Comparison of ENCODE assay signal across 8 cellular contexts in the genomic region with DNA sequence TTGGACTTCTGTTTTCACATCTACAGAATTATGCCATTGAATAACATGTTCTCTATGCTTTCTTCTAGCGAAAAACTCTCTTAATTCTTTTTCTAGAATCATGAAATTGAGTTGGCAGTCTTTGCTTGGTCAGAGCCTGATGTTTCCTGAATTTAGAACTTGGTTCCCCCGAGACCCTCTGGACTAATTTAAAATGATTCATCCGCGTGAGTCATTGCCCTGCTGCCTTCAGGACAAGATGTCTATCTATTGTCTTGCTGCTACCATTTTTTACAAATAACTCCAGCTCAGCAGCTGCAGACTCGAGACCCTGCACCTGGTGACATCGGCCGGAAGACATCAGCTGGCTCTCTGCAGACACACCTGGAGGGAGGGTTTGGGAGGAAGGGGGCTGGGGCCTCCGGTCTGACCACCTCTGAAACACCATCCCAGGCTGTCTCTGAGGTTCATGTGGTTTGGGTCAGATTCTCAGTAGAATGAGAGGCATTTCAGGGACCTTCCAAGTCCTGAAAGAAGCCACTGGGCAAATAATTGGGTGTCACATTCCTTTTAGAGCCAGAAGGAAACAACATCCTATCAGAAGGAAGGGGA. TPM values are rescaled to one million over a fixed set of nuclear protein-coding genes. Genes with fewer than 3 reads are reported as not detected.
A peak's percentile ranks its signal among the peaks of the same experiment; 100 is the strongest.
DNase-seq lines count a peak whose midpoint lies in the region; ATAC-seq and TF ChIP-seq lines count a peak whose summit lies in the region.

No MANE protein-coding gene starts in this region.

- POLR2A ChIA-PET in WTC11 (lab: Charles Lee) = interaction anchor here (1.5 kb wide), 1 partner anchor 21 kb away, joined by 6 read pairs; a partner anchor contains a TSS
- POLR2A ChIA-PET in naive thymus-derived CD8-positive, alpha-beta T cell (lab: Charles Lee) = interaction anchor here (1.2 to 8.7 kb wide), 2 partner anchors 23 to 31 kb away, joined by 3 to 222 read pairs; a partner anchor contains a TSS

- ATAC-seq in GM21723 (IDR thresholded peaks at IDR 0.05; ENCODE audit: unreplicated experiment) (peak; percentile 45), WTC11 (peak; percentile 37)
- ATAC-seq in naive thymus-derived CD8-positive, alpha-beta T cell = peak in 1 of 2 donors; percentile 13

- no peaks in the 10 kb centered on the region for H3K36me3 Mint-ChIP-seq in WTC11
- no peaks in the 10 kb centered on the region for H3K36me3 Mint-ChIP-seq in naive thymus-derived CD8-positive, alpha-beta T cell

- CTCF ChIA-PET in WTC11 (lab: Charles Lee) = no interaction called here

- H3K4me3 Mint-ChIP-seq in WTC11 = no peak overlapping the region
- H3K4me3 Mint-ChIP-seq in naive thymus-derived CD8-positive, alpha-beta T cell = peak overlapping the region in 9 of 10 donors; percentile 12 to 75 (median 64)

- H3K27ac Mint-ChIP-seq in WTC11 = peak overlapping the region; percentile 52
- peak overlapping the region in 8 of 10 donors; percentile 84 to 99 (median 97) for H3K27ac Mint-ChIP-seq in naive thymus-derived CD8-positive, alpha-beta T cell

- intact Hi-C loops in posterior cingulate gyrus (cut with DNase I) = no loop called here

- no peaks in the 10 kb centered on the region for H3K27me3 Mint-ChIP-seq in WTC11 (ENCODE audit: low read depth)
- no peaks in the 10 kb centered on the region for H3K27me3 Mint-ChIP-seq in naive thymus-derived CD8-positive, alpha-beta T cell

- H3K4me1 Mint-ChIP-seq in WTC11 = peaks cover 38% of the 10 kb centered on the region
- H3K4me1 Mint-ChIP-seq in naive thymus-derived CD8-positive, alpha-beta T cell = peaks cover 8 to 74% (median 54%) of the 10 kb centered on the region in 4 donors

- no peak for TF ChIP-seq CTCF in WTC11 (IDR thresholded peaks at IDR 0.05)

- DNase-seq in COR-L47 (lab: John Stamatoyannopoulos, UW) (peak; percentile 22), M059J (ENCODE audit: low read depth) (peak; percentile 81), WTC11 (ENCODE audit: low spot score) (no peak), dedifferentiated amniotic fluid mesenchymal stem cell (ENCODE audit: extremely low spot score) (peak; percentile 71), posterior cingulate gyrus (no peak), NCI-H226 (no peak)
- DNase-seq in naive thymus-derived CD8-positive, alpha-beta T cell = peak in 2 of 10 donors; percentile 48 to 72

- no peaks in the 10 kb centered on the region for H3K9me3 Mint-ChIP-seq in WTC11
- H3K9me3 Mint-ChIP-seq in naive thymus-derived CD8-positive, alpha-beta T cell = no peaks in the 10 kb centered on the region

TF ChIP-seq in WTC11, 78 proteins besides CTCF, POLR2A, EP300 and RAD21 (continues in another document):
- TF ChIP-seq, protein P1, sequence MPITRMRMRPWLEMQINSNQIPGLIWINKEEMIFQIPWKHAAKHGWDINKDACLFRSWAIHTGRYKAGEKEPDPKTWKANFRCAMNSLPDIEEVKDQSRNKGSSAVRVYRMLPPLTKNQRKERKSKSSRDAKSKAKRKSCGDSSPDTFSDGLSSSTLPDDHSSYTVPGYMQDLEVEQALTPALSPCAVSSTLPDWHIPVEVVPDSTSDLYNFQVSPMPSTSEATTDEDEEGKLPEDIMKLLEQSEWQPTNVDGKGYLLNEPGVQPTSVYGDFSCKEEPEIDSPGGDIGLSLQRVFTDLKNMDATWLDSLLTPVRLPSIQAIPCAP (CRISPR knock-in tag; IDR thresholded peaks at IDR 0.05) = no peak
- TF ChIP-seq ZNF121 (CRISPR knock-in tag; IDR thresholded peaks at IDR 0.05) (no peak), GTF2I (CRISPR knock-in tag; conservative IDR thresholded peaks at IDR 0.05) (no peak), CBFB (CRISPR knock-in tag; IDR thresholded peaks at IDR 0.05; ENCODE audit: low read depth) (no peak), GRHL2 (CRISPR knock-in tag; IDR thresholded peaks at IDR 0.05; ENCODE audit: insufficient replicate concordance, severe bottlenecking) (no peak), ZBTB21 (CRISPR knock-in tag; IDR thresholded peaks at IDR 0.05; ENCODE audit: borderline replicate concordance) (no peak), ETV6 (CRISPR knock-in tag; IDR thresholded peaks at IDR 0.05) (no peak), NR1H2 (CRISPR knock-in tag; IDR thresholded peaks at IDR 0.05) (no peak), EMX1 (CRISPR knock-in tag; IDR thresholded peaks at IDR 0.05) (no peak), OVOL2 (CRISPR knock-in tag; IDR thresholded peaks at IDR 0.05; ENCODE audit: borderline replicate concordance) (no peak), FOXK1 (CRISPR knock-in tag; IDR thresholded peaks at IDR 0.05) (no peak), SMAD3 (CRISPR knock-in tag; IDR thresholded peaks at IDR 0.05; ENCODE audit: borderline replicate concordance) (no peak), NR2C2 (CRISPR knock-in tag; IDR thresholded peaks at IDR 0.05) (no peak), TEAD4 (CRISPR knock-in tag; IDR thresholded peaks at IDR 0.05) (no peak)
- TF ChIP-seq, protein P2, sequence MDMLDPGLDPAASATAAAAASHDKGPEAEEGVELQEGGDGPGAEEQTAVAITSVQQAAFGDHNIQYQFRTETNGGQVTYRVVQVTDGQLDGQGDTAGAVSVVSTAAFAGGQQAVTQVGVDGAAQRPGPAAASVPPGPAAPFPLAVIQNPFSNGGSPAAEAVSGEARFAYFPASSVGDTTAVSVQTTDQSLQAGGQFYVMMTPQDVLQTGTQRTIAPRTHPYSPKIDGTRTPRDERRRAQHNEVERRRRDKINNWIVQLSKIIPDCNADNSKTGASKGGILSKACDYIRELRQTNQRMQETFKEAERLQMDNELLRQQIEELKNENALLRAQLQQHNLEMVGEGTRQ (CRISPR knock-in tag; IDR thresholded peaks at IDR 0.05) = no peak
- TF ChIP-seq, protein P3, sequence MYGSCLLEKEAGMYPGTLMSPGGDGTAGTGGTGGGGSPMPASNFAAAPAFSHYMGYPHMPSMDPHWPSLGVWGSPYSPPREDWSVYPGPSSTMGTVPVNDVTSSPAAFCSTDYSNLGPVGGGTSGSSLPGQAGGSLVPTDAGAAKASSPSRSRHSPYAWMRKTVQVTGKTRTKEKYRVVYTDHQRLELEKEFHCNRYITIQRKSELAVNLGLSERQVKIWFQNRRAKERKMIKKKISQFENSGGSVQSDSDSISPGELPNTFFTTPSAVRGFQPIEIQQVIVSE (CRISPR knock-in tag; IDR thresholded peaks at IDR 0.05; ENCODE audit: borderline replicate concordance) = no peak
- TF ChIP-seq, protein P4, sequence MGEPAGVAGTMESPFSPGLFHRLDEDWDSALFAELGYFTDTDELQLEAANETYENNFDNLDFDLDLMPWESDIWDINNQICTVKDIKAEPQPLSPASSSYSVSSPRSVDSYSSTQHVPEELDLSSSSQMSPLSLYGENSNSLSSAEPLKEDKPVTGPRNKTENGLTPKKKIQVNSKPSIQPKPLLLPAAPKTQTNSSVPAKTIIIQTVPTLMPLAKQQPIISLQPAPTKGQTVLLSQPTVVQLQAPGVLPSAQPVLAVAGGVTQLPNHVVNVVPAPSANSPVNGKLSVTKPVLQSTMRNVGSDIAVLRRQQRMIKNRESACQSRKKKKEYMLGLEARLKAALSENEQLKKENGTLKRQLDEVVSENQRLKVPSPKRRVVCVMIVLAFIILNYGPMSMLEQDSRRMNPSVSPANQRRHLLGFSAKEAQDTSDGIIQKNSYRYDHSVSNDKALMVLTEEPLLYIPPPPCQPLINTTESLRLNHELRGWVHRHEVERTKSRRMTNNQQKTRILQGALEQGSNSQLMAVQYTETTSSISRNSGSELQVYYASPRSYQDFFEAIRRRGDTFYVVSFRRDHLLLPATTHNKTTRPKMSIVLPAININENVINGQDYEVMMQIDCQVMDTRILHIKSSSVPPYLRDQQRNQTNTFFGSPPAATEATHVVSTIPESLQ (CRISPR knock-in tag; IDR thresholded peaks at IDR 0.05) = no peak
- TF ChIP-seq, protein P5, sequence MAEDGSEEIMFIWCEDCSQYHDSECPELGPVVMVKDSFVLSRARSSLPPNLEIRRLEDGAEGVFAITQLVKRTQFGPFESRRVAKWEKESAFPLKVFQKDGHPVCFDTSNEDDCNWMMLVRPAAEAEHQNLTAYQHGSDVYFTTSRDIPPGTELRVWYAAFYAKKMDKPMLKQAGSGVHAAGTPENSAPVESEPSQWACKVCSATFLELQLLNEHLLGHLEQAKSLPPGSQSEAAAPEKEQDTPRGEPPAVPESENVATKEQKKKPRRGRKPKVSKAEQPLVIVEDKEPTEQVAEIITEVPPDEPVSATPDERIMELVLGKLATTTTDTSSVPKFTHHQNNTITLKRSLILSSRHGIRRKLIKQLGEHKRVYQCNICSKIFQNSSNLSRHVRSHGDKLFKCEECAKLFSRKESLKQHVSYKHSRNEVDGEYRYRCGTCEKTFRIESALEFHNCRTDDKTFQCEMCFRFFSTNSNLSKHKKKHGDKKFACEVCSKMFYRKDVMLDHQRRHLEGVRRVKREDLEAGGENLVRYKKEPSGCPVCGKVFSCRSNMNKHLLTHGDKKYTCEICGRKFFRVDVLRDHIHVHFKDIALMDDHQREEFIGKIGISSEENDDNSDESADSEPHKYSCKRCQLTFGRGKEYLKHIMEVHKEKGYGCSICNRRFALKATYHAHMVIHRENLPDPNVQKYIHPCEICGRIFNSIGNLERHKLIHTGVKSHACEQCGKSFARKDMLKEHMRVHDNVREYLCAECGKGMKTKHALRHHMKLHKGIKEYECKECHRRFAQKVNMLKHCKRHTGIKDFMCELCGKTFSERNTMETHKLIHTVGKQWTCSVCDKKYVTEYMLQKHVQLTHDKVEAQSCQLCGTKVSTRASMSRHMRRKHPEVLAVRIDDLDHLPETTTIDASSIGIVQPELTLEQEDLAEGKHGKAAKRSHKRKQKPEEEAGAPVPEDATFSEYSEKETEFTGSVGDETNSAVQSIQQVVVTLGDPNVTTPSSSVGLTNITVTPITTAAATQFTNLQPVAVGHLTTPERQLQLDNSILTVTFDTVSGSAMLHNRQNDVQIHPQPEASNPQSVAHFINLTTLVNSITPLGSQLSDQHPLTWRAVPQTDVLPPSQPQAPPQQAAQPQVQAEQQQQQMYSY (CRISPR knock-in tag; IDR thresholded peaks at IDR 0.05) = no peak

RNA-seq across cellular contexts. Expression of a gene that starts 20.9 kb away (rescaled TPM):
- 4.8 and 9.9 TPM in 2 replicates for total RNA-seq in M059J (2014; rRNA removed; shearing (Covaris generic))
- 25.4 to 27.9 TPM (median 27.3 TPM) in 3 replicates for total RNA-seq in WTC11 (2021)
- total RNA-seq in naive thymus-derived CD8-positive, alpha-beta T cell = 100 to 1,000 TPM; 147 to 155 TPM
- polyA plus RNA-seq in naive thymus-derived CD8-positive, alpha-beta T cell = 100 to 1,000 TPM; 106 to 294 (median 115) TPM

Comparison
In these comparisons a context has a peak if more than half of its experiments do, and no peak if none do; other contexts are left out.
1. DNase-seq: peak in COR-L47 (single experiment), M059J (single experiment) and dedifferentiated amniotic fluid mesenchymal stem cell (single experiment); none in WTC11 (single experiment), posterior cingulate gyrus (0 of 10) and NCI-H226 (single experiment).